ENCODE assay signal across 8 cellular contexts in genomic region chr7:30159698-30160143, GRCh38. TPM values are rescaled to one million over a fixed set of nuclear protein-coding genes. Genes with fewer than 3 reads are reported as not detected.
DNase-seq lines count a peak whose midpoint lies in the region; ATAC-seq, FAIRE-seq and TF ChIP-seq lines count a peak whose summit lies in the region.

No MANE protein-coding gene starts in this region.

- no peaks in the 10 kb centered on the region for H3K9me2 ChIP-seq in OCI-LY7 (ENCODE audit: insufficient read depth, low read length)

- no peaks in the 10 kb centered on the region for H3K79me2 ChIP-seq in OCI-LY7 (ENCODE audit: insufficient read depth, low read depth, low read length)

- H3K36me3 ChIP-seq in BLaER1: no peaks in the 10 kb centered on the region
- no peaks in the 10 kb centered on the region for H3K36me3 ChIP-seq in OCI-LY7 (ENCODE audit: insufficient read depth, low read length)

- peak overlapping the region; percentile 11; the same call in 1 of the 2 replicates for H3K9ac ChIP-seq in BLaER1

- TF ChIP-seq CTCF in OCI-LY7 (conservative IDR thresholded peaks at IDR 0.05; ENCODE audit: low read length) (peak; percentile 63), omental fat pad (IDR thresholded peaks at IDR 0.05) (no peak)

- CTCF ChIA-PET in OCI-LY7 (lab: Charles Lee; ENCODE audit: unreplicated experiment): no interaction called here

- no peak for TF ChIP-seq POLR2A in GM18505 (IDR thresholded peaks at IDR 0.05; ENCODE audit: borderline replicate concordance, extremely low read depth, insufficient read depth, insufficient read length)

- H3K4me3 ChIP-seq in BLaER1 (no peak overlapping the region), OCI-LY7 (ENCODE audit: low read depth, low read length, poor library complexity, severe bottlenecking) (no peak overlapping the region)

- BruUV-seq in OCI-LY7 (replicated peaks; lab: Mats Ljungman, UMichigan): no TSS peak

- H3K27ac ChIP-seq in BLaER1: peak overlapping the region; percentile 43; the same call in 1 of the 2 replicates
- no peak overlapping the region for H3K27ac ChIP-seq in OCI-LY7 (ENCODE audit: low read depth, low read length, poor library complexity, severe bottlenecking)

- DNase-seq in GM18507 (ENCODE audit: extremely low spot score, insufficient read length, low read depth): no peak
- peak; percentile 55 for DNase-seq in OCI-LY7 (ENCODE audit: low spot score)
- DNase-seq in dermis blood vessel endothelial cell: peak; percentile 41
- DNase-seq in omental fat pad (ENCODE audit: low spot score): no peak
- no peak for DNase-seq in cerebellar cortex (ENCODE audit: low spot score)

- no peaks in the 10 kb centered on the region for H3K27me3 ChIP-seq in BLaER1

- H3K4me2 ChIP-seq in BLaER1: peak overlapping the region; percentile 79
- peak overlapping the region; percentile 36 for H3K4me2 ChIP-seq in OCI-LY7 (ENCODE audit: low read length)

- peak; percentile 30 for ATAC-seq in omental fat pad (ENCODE audit: low FRiP score)
- no peak for ATAC-seq in HG03280 (IDR thresholded peaks at IDR 0.05; ENCODE audit: unreplicated experiment)
- no peak for ATAC-seq in GM18505 (IDR thresholded peaks at IDR 0.05; ENCODE audit: unreplicated experiment)

- intact Hi-C loops in OCI-LY7 (cut with micrococcal nuclease; ENCODE audit: unreplicated experiment): loop anchor here (5.0 kb wide), 1 partner anchor 288 kb away; no protein-coding TSS in a partner anchor

- H2AFZ ChIP-seq in OCI-LY7 (ENCODE audit: low read length): peak overlapping the region; percentile 22; the same call in 1 of the 2 replicates

- H4K20me1 ChIP-seq in BLaER1 (no peaks in the 10 kb centered on the region), OCI-LY7 (ENCODE audit: insufficient read depth, low read length) (no peaks in the 10 kb centered on the region)

- peak; percentile 73 for FAIRE-seq in GM18507 (lab: Jason Lieb, UNC)

- no peaks in the 10 kb centered on the region for H3K9me3 ChIP-seq in BLaER1
- no peaks in the 10 kb centered on the region for H3K9me3 ChIP-seq in OCI-LY7 (ENCODE audit: low read length)

- POLR2A ChIA-PET in OCI-LY7 (lab: Charles Lee): interaction anchor here (0.6 to 0.9 kb wide), 4 partner anchors 40 to 287 kb away, joined by 3 to 5 read pairs (median 3); no protein-coding TSS in a partner anchor

- H3K4me1 ChIP-seq in BLaER1 (peaks cover 100% of the 10 kb centered on the region), OCI-LY7 (ENCODE audit: insufficient read depth, low read length, poor library complexity, severe bottlenecking) (peaks cover 42% of the 10 kb centered on the region)

RNA-seq across cellular contexts. Expression of gene MTURN, which starts 24.9 kb away (rescaled TPM):
- total RNA-seq in OCI-LY7 (2014; rRNA removed; shearing (Covaris generic)): 1.7 and 2.9 TPM in 2 replicates
- total RNA-seq in OCI-LY7 (2022) (3.3 and 4.1 TPM in 2 replicates), dermis blood vessel endothelial cell (11.4 and 13.9 TPM in 2 replicates), omental fat pad (100 to 1,000 TPM in 3 of 4 donors, 10 to 100 TPM in 1; 94.7 to 179 (median 122) TPM)

Comparison
In these comparisons a context has a peak if more than half of its experiments do, and no peak if none do; other contexts are left out.
1. DNase-seq: peak in OCI-LY7 (single experiment) and dermis blood vessel endothelial cell (single experiment); none in GM18507 (single experiment), omental fat pad (single experiment) and cerebellar cortex (single experiment).